In genomic region chr6:44043479-44044153, GRCh38 we compare ENCODE assay signal across 1 cellular context.
A peak's percentile ranks its signal among the peaks of the same experiment; 100 is the strongest.
TF ChIP-seq lines count a peak whose summit lies in the region.

No MANE protein-coding gene starts in this region.

TF ChIP-seq in K562, 482 proteins besides CTCF, POLR2A, EP300 and RAD21 (continued from another document and continues in another):
- TF ChIP-seq PML (IDR thresholded peaks at IDR 0.05; ENCODE audit: low read length) (no peak), FOXJ2 (tag; IDR thresholded peaks at IDR 0.05) (no peak), CREBBP (IDR thresholded peaks at IDR 0.05; ENCODE audit: low read depth, low read length) (no peak), CC2D1A (IDR thresholded peaks at IDR 0.05) (no peak), ZBTB11 (CRISPR knock-in tag; IDR thresholded peaks at IDR 0.05) (peak in 1 of 3 experiments; percentile 15; a peak in 1 of 6 replicates), DDX20 (tag; IDR thresholded peaks at IDR 0.05; ENCODE audit: low read depth) (no peak), KAT8 (IDR thresholded peaks at IDR 0.05; ENCODE audit: low read depth) (no peak), SMARCA5 (IDR thresholded peaks at IDR 0.05) (no peak), GATA2 (CRISPR knock-in tag; IDR thresholded peaks at IDR 0.05) (no peak), DIDO1 (tag; IDR thresholded peaks at IDR 0.05; ENCODE audit: low read depth) (no peak), ETS2 (tag; IDR thresholded peaks at IDR 0.05; ENCODE audit: borderline replicate concordance, poor library complexity, severe bottlenecking) (no peak), MEF2A (IDR thresholded peaks at IDR 0.05; ENCODE audit: control insufficient read depth, low read depth, low read length) (no peak), ZFPM2 (CRISPR knock-in tag; IDR thresholded peaks at IDR 0.05) (no peak), BRCA1 (IDR thresholded peaks at IDR 0.05) (no peak), BRCA1 (CRISPR knock-in tag; IDR thresholded peaks at IDR 0.05) (no peak), MCM5 (IDR thresholded peaks at IDR 0.05; ENCODE audit: low read depth) (no peak), ZNF121 (CRISPR knock-in tag; conservative IDR thresholded peaks at IDR 0.05) (no peak), ZNF717 (CRISPR knock-in tag; IDR thresholded peaks at IDR 0.05) (no peak), MAFG (tag; conservative IDR thresholded peaks at IDR 0.05) (no peak; the same call in 1 of the 2 replicates), ZC3H4 (CRISPR knock-in tag; IDR thresholded peaks at IDR 0.05; ENCODE audit: borderline replicate concordance) (no peak), ZNF24 (IDR thresholded peaks at IDR 0.05) (no peak), GABPB2 (CRISPR knock-in tag; conservative IDR thresholded peaks at IDR 0.05) (no peak), HMG20B (CRISPR knock-in tag; IDR thresholded peaks at IDR 0.05) (no peak), ZSCAN32 (CRISPR knock-in tag; IDR thresholded peaks at IDR 0.05) (no peak), KDM4B (IDR thresholded peaks at IDR 0.05; ENCODE audit: borderline replicate concordance in 2 of 2, low read depth in 1 of 2) (no peak; a peak in 1 of 4 replicates), POLR2G (IDR thresholded peaks at IDR 0.05; ENCODE audit: low read depth, low read length) (peak; percentile 39; the same call in 1 of the 2 replicates), HMBOX1 (IDR thresholded peaks at IDR 0.05) (no peak), ELF4 (CRISPR knock-in tag; IDR thresholded peaks at IDR 0.05) (no peak), SNRNP70 (optimal IDR thresholded peaks at IDR 0.05; ENCODE audit: low read depth, low read length) (no peak), ZNF584 (CRISPR knock-in tag; IDR thresholded peaks at IDR 0.05; ENCODE audit: low read depth) (peak; percentile 85), HNRNPH1 (optimal IDR thresholded peaks at IDR 0.05; ENCODE audit: low read depth, low read length) (no peak), POU5F1 (IDR thresholded peaks at IDR 0.05; ENCODE audit: borderline replicate concordance, low read depth, low read length, partially characterized antibody) (no peak), ILF3 (IDR thresholded peaks at IDR 0.05; ENCODE audit: borderline replicate concordance) (no peak), YY1 (IDR thresholded peaks at IDR 0.05; ENCODE audit: borderline replicate concordance in 1 of 3, control insufficient read depth in 1 of 3, extremely low read depth in 1 of 3, insufficient read depth in 3 of 3, insufficient read length in 1 of 3, insufficient replicate concordance in 2 of 3, low read depth in 1 of 3, low read length in 2 of 3) (peak in 1 of 3 experiments; percentile 9), SIN3B (IDR thresholded peaks at IDR 0.05; ENCODE audit: low read depth) (no peak), HNRNPUL1 (IDR thresholded peaks at IDR 0.05; ENCODE audit: low read length) (no peak), CREB3L1 (IDR thresholded peaks at IDR 0.05; ENCODE audit: borderline replicate concordance, low read depth) (peak; percentile 32; the same call in 1 of the 2 replicates), BACH1 (tag; IDR thresholded peaks at IDR 0.05) (peak; percentile 81), NR4A1 (CRISPR knock-in tag; IDR thresholded peaks at IDR 0.05) (no peak), NR4A1 (tag; IDR thresholded peaks at IDR 0.05) (peak; percentile 95), ZNF232 (CRISPR knock-in tag; IDR thresholded peaks at IDR 0.05) (no peak), EZH2 (IDR thresholded peaks at IDR 0.05; ENCODE audit: borderline replicate concordance, low read depth, low read length) (no peak), TAF1 (IDR thresholded peaks at IDR 0.05; ENCODE audit: control insufficient read depth, extremely low read depth, insufficient read depth, low read length, severe bottlenecking) (no peak), IFI16 (CRISPR knock-in tag; IDR thresholded peaks at IDR 0.05) (no peak), RREB1 (CRISPR knock-in tag; IDR thresholded peaks at IDR 0.05) (peak; percentile 80; the same call in 1 of the 2 replicates)
- TF ChIP-seq, protein P1, sequence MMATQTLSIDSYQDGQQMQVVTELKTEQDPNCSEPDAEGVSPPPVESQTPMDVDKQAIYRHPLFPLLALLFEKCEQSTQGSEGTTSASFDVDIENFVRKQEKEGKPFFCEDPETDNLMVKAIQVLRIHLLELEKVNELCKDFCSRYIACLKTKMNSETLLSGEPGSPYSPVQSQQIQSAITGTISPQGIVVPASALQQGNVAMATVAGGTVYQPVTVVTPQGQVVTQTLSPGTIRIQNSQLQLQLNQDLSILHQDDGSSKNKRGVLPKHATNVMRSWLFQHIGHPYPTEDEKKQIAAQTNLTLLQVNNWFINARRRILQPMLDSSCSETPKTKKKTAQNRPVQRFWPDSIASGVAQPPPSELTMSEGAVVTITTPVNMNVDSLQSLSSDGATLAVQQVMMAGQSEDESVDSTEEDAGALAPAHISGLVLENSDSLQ (IDR thresholded peaks at IDR 0.05), result no peak; the same call in 1 of the 2 replicates
- TF ChIP-seq, protein P2, sequence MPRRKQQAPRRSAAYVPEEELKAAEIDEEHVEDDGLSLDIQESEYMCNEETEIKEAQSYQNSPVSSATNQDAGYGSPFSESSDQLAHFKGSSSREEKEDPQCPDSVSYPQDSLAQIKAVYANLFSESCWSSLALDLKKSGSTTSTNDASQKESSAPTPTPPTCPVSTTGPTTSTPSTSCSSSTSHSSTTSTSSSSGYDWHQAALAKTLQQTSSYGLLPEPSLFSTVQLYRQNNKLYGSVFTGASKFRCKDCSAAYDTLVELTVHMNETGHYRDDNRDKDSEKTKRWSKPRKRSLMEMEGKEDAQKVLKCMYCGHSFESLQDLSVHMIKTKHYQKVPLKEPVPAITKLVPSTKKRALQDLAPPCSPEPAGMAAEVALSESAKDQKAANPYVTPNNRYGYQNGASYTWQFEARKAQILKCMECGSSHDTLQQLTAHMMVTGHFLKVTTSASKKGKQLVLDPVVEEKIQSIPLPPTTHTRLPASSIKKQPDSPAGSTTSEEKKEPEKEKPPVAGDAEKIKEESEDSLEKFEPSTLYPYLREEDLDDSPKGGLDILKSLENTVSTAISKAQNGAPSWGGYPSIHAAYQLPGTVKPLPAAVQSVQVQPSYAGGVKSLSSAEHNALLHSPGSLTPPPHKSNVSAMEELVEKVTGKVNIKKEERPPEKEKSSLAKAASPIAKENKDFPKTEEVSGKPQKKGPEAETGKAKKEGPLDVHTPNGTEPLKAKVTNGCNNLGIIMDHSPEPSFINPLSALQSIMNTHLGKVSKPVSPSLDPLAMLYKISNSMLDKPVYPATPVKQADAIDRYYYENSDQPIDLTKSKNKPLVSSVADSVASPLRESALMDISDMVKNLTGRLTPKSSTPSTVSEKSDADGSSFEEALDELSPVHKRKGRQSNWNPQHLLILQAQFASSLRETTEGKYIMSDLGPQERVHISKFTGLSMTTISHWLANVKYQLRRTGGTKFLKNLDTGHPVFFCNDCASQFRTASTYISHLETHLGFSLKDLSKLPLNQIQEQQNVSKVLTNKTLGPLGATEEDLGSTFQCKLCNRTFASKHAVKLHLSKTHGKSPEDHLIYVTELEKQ (CRISPR knock-in tag; IDR thresholded peaks at IDR 0.05), result no peak
- TF ChIP-seq, protein P3, sequence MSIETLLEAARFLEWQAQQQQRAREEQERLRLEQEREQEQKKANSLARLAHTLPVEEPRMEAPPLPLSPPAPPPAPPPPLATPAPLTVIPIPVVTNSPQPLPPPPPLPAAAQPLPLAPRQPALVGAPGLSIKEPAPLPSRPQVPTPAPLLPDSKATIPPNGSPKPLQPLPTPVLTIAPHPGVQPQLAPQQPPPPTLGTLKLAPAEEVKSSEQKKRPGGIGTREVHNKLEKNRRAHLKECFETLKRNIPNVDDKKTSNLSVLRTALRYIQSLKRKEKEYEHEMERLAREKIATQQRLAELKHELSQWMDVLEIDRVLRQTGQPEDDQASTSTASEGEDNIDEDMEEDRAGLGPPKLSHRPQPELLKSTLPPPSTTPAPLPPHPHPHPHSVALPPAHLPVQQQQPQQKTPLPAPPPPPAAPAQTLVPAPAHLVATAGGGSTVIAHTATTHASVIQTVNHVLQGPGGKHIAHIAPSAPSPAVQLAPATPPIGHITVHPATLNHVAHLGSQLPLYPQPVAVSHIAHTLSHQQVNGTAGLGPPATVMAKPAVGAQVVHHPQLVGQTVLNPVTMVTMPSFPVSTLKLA (conservative IDR thresholded peaks at IDR 0.05), result 0 out of 4 replicates have a peak, but pooled peaks of 1 of the 2 experiments have one; percentile 25
- TF ChIP-seq, protein P4, sequence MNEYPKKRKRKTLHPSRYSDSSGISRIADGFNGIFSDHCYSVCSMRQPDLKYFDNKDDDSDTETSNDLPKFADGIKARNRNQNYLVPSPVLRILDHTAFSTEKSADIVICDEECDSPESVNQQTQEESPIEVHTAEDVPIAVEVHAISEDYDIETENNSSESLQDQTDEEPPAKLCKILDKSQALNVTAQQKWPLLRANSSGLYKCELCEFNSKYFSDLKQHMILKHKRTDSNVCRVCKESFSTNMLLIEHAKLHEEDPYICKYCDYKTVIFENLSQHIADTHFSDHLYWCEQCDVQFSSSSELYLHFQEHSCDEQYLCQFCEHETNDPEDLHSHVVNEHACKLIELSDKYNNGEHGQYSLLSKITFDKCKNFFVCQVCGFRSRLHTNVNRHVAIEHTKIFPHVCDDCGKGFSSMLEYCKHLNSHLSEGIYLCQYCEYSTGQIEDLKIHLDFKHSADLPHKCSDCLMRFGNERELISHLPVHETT (CRISPR knock-in tag; conservative IDR thresholded peaks at IDR 0.05 in 1 of 2, IDR thresholded peaks at IDR 0.05 in 1 of 2), result no peak; a peak in 1 of 4 replicates
